Comparison of ENCODE assay signal across 15 cellular contexts in the genomic region with DNA sequence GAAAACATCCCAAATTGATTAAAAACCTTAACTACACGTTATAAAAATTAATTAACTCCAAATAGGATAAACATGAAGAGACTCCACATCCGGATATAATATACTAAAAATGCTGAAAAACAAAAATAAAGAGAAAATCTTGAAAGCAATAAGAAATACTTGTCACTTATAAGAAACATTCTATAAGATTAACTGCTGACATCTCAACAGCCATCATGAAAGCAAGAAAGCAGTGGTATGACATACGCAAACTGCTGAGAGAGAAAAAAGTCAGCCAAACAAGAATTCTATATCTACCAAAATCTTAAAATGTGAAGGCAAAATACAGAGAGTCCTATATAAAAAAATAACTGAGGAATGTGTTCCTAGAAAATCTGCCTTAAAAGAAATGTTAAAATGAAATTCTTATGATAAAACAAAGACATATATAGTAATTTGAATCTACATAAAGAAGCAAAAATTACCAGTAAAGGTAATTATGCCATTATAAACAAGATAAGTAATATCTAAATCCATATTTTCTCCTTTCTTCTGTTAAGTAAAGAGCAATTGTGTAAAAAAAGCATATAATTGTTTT.
A peak's percentile ranks its signal among the peaks of the same experiment; 100 is the strongest.
DNase-seq lines count a peak whose midpoint lies in the region; ATAC-seq and TF ChIP-seq lines count a peak whose summit lies in the region.
"Had no signal": no experiment of that assay in that cellular context is flagged by ENCODE, and none has a peak within 500 bp of the region (broad histone marks: within the 10 kb centered on the region; RNA-seq: fewer than 3 reads in every experiment).

No MANE protein-coding gene starts in this region.

- H3K79me2 ChIP-seq in HCT116 (ENCODE audit: insufficient read depth, low read length), result no peaks in the 10 kb centered on the region

- peaks cover 0 to 8% of the 10 kb centered on the region in 2 experiments; a peak in 2 of 4 replicates for H3K9me3 ChIP-seq in HCT116 (ENCODE audit: control insufficient read depth in 1 of 2, insufficient read depth in 1 of 2, low read depth in 1 of 2, low read length in 2 of 2)
- peaks cover 32% of the 10 kb centered on the region for H3K9me3 ChIP-seq in adipocyte (ENCODE audit: control insufficient read depth, low read length)
- H3K9me3 ChIP-seq: HAP-1 had no signal

- H3K4me3 ChIP-seq in HCT116 (replicated peaks in 1 of 2; ENCODE audit: low read depth in 1 of 2, low read length in 2 of 2), result no peak overlapping the region
- H3K4me3 ChIP-seq in adipocyte (ENCODE audit: low read length), result no peak overlapping the region
- H3K4me3 ChIP-seq: HAP-1, heart left ventricle, smooth muscle cell had no signal

- POLR2A ChIA-PET in HCT116 (lab: Charles Lee), result no interaction called here

- no TSS peak for BruUV-seq in HCT116 (replicated peaks; lab: Mats Ljungman, UMichigan)

- peak; percentile 22 for DNase-seq in HCT116 (ENCODE audit: low read depth, low spot score)
- DNase-seq in NCI-H1105 treated with DMSO at 0.1 percent for 48 hours (lab: John Stamatoyannopoulos, UW), result peak; percentile 47
- DNase-seq in adipocyte (ENCODE audit: low read depth), result peak; percentile 26
- peak; percentile 5 for DNase-seq in iPS-NIHi11 (ENCODE audit: low spot score)
- DNase-seq in amniotic stem cell (lab: John Stamatoyannopoulos, UW), result no peak
- DNase-seq in islet precursor cell, result no peak
- no peak for DNase-seq in NCI-H1436 treated with DMSO at 0.1 percent for 48 hours (lab: John Stamatoyannopoulos, UW)
- DNase-seq: activated CD4-positive, alpha-beta T cell treated with anti-CD3 and anti-CD28 coated beads, Interleukin-2, amount 10 ng/mL, durations not matched to agents 24 days and 14 days; CD4-positive, alpha-beta memory T cell; endodermal cell; heart left ventricle; nucleus accumbens had no signal

- no peaks in the 10 kb centered on the region for H3K27me3 ChIP-seq in HCT116 (ENCODE audit: insufficient read depth, low read length)
- H3K27me3 ChIP-seq in adipocyte (replicated peaks; ENCODE audit: control insufficient read depth, insufficient read depth, low read length), result no peaks in the 10 kb centered on the region
- H3K27me3 ChIP-seq: heart left ventricle had no signal

- H4K20me1 ChIP-seq in HCT116 (ENCODE audit: insufficient read depth), result no peaks in the 10 kb centered on the region

- intact Hi-C loops in HCT116 (cut with micrococcal nuclease), result no loop called here

- H3K9me2 ChIP-seq in HCT116 (ENCODE audit: insufficient read depth), result no peaks in the 10 kb centered on the region

- no peak overlapping the region for H3K9ac ChIP-seq in HCT116 (ENCODE audit: low read length)
- no peak overlapping the region for H3K9ac ChIP-seq in adipocyte (ENCODE audit: low read length)

- H3K27ac ChIP-seq in HCT116 (ENCODE audit: low read depth, low read length), result no peak overlapping the region
- H3K27ac ChIP-seq: heart left ventricle had no signal

- no peak overlapping the region for H3K4me2 ChIP-seq in HCT116 (ENCODE audit: low read length)
- H3K4me2 ChIP-seq: smooth muscle cell had no signal

- no peak for TF ChIP-seq CTCF in HCT116 (IDR thresholded peaks at IDR 0.05 in 2 of 3, conservative IDR thresholded peaks at IDR 0.05 in 1 of 3; ENCODE audit: borderline replicate concordance in 1 of 3, insufficient read depth in 1 of 3, low read depth in 2 of 3, low read length in 2 of 3)

- no peaks in the 10 kb centered on the region for H3K4me1 ChIP-seq in HCT116 (ENCODE audit: control insufficient read depth in 1 of 2, insufficient read depth in 2 of 2, low read length in 2 of 2)
- H3K4me1 ChIP-seq in adipocyte (ENCODE audit: control insufficient read depth, insufficient read depth, low read length), result no peaks in the 10 kb centered on the region
- H3K4me1 ChIP-seq: HAP-1, heart left ventricle had no signal

- TF ChIP-seq POLR2A in HCT116 (IDR thresholded peaks at IDR 0.05; ENCODE audit: borderline replicate concordance, extremely low read depth, insufficient read depth, insufficient read length), result no peak

- ATAC-seq in HCT116, result no peak
- ATAC-seq: activated T-helper 17 cell treated with anti-CD3 and anti-CD28 coated beads, Interleukin-2, amount 50 U/mL, for 72 hours; heart left ventricle had no signal

- no peak for TF ChIP-seq RAD21 in HCT116 (IDR thresholded peaks at IDR 0.05; ENCODE audit: low read depth)

- H3K36me3 ChIP-seq in HCT116 (ENCODE audit: control insufficient read depth in 1 of 2, insufficient read depth in 2 of 2, low read length in 2 of 2), result no peaks in the 10 kb centered on the region
- H3K36me3 ChIP-seq in adipocyte (ENCODE audit: control insufficient read depth, insufficient read depth, low read length, severe bottlenecking), result no peaks in the 10 kb centered on the region
- H3K36me3 ChIP-seq: HAP-1, heart left ventricle had no signal

- RAD21 ChIA-PET in HCT116 (lab: Charles Lee; ENCODE audit: low non-redundant PET in 1 of 2, low total read pairs in 2 of 2, uncharacterized antibody in 2 of 2, unreplicated experiment in 2 of 2), result no interaction called here

- CTCF ChIA-PET in HCT116 (lab: Charles Lee), result no interaction called here

- no peak overlapping the region for H2AFZ ChIP-seq in HCT116 (ENCODE audit: low read depth, low read length, poor library complexity, severe bottlenecking)

TF ChIP-seq in HCT116, 20 proteins besides CTCF, POLR2A, EP300 and RAD21:
- TF ChIP-seq ZNF274 (IDR thresholded peaks at IDR 0.05; ENCODE audit: low read depth, low read length) (no peak), POLR2AphosphoS5 (IDR thresholded peaks at IDR 0.05; ENCODE audit: low read depth, low read length) (no peak), SP1 (IDR thresholded peaks at IDR 0.05; ENCODE audit: low read depth) (no peak), EZH2phosphoT487 (IDR thresholded peaks at IDR 0.05; ENCODE audit: borderline replicate concordance) (no peak), CBX3 (IDR thresholded peaks at IDR 0.05; ENCODE audit: low read depth) (peak; percentile 34; the same call in 1 of the 2 replicates), SRF (IDR thresholded peaks at IDR 0.05; ENCODE audit: low read depth) (no peak), ELF1 (IDR thresholded peaks at IDR 0.05; ENCODE audit: borderline replicate concordance, low read depth) (no peak), EGR1 (IDR thresholded peaks at IDR 0.05; ENCODE audit: low read depth) (no peak), SIN3A (IDR thresholded peaks at IDR 0.05; ENCODE audit: low read depth) (no peak)

Comparison
In these comparisons a context has a peak if more than half of its experiments do, and no peak if none do; other contexts are left out.
1. DNase-seq: peak in HCT116 (single experiment), NCI-H1105 treated with DMSO at 0.1 percent for 48 hours (single experiment), adipocyte (single experiment) and iPS-NIHi11 (single experiment); none in amniotic stem cell (single experiment), islet precursor cell (single experiment) and NCI-H1436 treated with DMSO at 0.1 percent for 48 hours (single experiment).